Comparison of ENCODE assay signal across 24 cellular contexts in the genomic region with DNA sequence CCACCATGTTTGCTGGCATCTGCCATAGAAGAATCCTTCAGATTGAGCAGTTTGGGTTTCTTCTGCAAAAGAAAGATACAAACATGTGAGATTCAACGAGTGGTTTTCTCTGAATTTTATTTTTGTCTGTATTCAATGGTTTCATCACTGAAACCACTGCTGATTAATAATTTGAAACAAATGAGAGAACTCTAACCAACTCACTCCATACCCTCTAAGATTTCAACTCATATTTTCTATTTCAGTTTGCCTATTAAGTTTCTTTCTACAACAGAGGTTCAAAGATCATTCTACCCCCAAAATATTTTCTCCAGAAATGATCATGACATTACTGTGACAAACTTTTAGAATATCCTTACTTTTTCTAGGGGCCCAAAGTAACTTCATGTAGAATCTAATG. TPM values are rescaled to one million over a fixed set of nuclear protein-coding genes. Genes with fewer than 3 reads are reported as not detected.
DNase-seq lines count a peak whose midpoint lies in the region; ATAC-seq lines count a peak whose summit lies in the region.
"Had no signal": no experiment of that assay in that cellular context is flagged by ENCODE, and none has a peak within 500 bp of the region (broad histone marks: within the 10 kb centered on the region; RNA-seq: fewer than 3 reads in every experiment).

No MANE protein-coding gene starts in this region.

- H3K4me1 Mint-ChIP-seq in activated CD8-positive, alpha-beta memory T cell treated with anti-CD3 and anti-CD28 coated beads, Interleukin-2, amount 10 ng/mL, durations not matched to agents 7 days and 5 days = peaks cover 47% of the 10 kb centered on the region
- H3K4me1 Mint-ChIP-seq in stimulated activated naive CD8-positive, alpha-beta T cell treated with anti-CD3 and anti-CD28 coated beads, Interleukin-15, Interleukin-2, amounts not matched to agents 100 ng/mL and 50 ng/mL, for 24 hours (ENCODE audit: low read depth) = peaks cover 32% of the 10 kb centered on the region
- H3K4me1 Mint-ChIP-seq in activated naive CD8-positive, alpha-beta T cell treated with anti-CD3 and anti-CD28 coated beads for 36 hours = peaks cover 22% of the 10 kb centered on the region

- peaks cover 59% of the 10 kb centered on the region for H3K36me3 Mint-ChIP-seq in activated CD8-positive, alpha-beta memory T cell treated with anti-CD3 and anti-CD28 coated beads, Interleukin-2, amount 10 ng/mL, durations not matched to agents 7 days and 5 days
- H3K36me3 Mint-ChIP-seq in stimulated activated naive CD8-positive, alpha-beta T cell treated with anti-CD3 and anti-CD28 coated beads, Interleukin-15, Interleukin-2, amounts not matched to agents 100 ng/mL and 50 ng/mL, for 24 hours (ENCODE audit: low read depth) = peaks cover 75% of the 10 kb centered on the region
- peaks cover 46% of the 10 kb centered on the region for H3K36me3 Mint-ChIP-seq in activated naive CD8-positive, alpha-beta T cell treated with anti-CD3 and anti-CD28 coated beads for 36 hours

- no peak for DNase-seq in activated CD8-positive, alpha-beta memory T cell treated with anti-CD3 and anti-CD28 coated beads, Interleukin-2, amount 10 ng/mL, durations not matched to agents 7 days and 5 days
- no peak for DNase-seq in activated CD8-positive, alpha-beta memory T cell treated with anti-CD3 and anti-CD28 coated beads for 24 hours
- DNase-seq in stimulated activated naive CD8-positive, alpha-beta T cell treated with anti-CD3 and anti-CD28 coated beads, Interleukin-15, Interleukin-2, amounts not matched to agents 100 U/mL and 50 U/mL, for 24 hours = no peak
- no peak for DNase-seq in activated naive CD8-positive, alpha-beta T cell treated with anti-CD3 and anti-CD28 coated beads for 36 hours
- no peak for DNase-seq in stimulated activated CD4-positive, alpha-beta T cell treated with anti-CD3 and anti-CD28 coated beads, Interleukin-4, amount 100 ng/mL, for 4 hours
- DNase-seq in LoVo (ENCODE audit: low spot score) = no peak
- DNase-seq: Caco-2; CD4-positive, alpha-beta T cell; DMS153; GDM1; GM23248; Kasumi-1; MM.1S; NCI-H1092; NCI-H1436 treated with DMSO at 0.1 percent for 48 hours; NCI-H2029; NCI-H2171; NCI-H446 treated with DMSO at 0.1 percent for 48 hours; NCI-H69; NK-92 treated with Interleukin-12 subunit alpha and Interleukin-12 subunit beta, amount 100 ng/mL, for 24 hours; Peyer's patch had no signal

- H3K4me3 Mint-ChIP-seq in activated CD8-positive, alpha-beta memory T cell treated with anti-CD3 and anti-CD28 coated beads, Interleukin-2, amount 10 ng/mL, durations not matched to agents 7 days and 5 days = no peak overlapping the region
- no peak overlapping the region for H3K4me3 Mint-ChIP-seq in stimulated activated naive CD8-positive, alpha-beta T cell treated with anti-CD3 and anti-CD28 coated beads, Interleukin-15, Interleukin-2, amounts not matched to agents 100 ng/mL and 50 ng/mL, for 24 hours
- H3K4me3 Mint-ChIP-seq in activated naive CD8-positive, alpha-beta T cell treated with anti-CD3 and anti-CD28 coated beads for 36 hours = peak overlapping the region; percentile 22
- H3K4me3 Mint-ChIP-seq: CD4-positive, alpha-beta T cell had no signal

- peak; percentile 51 for ATAC-seq in activated CD8-positive, alpha-beta memory T cell treated with anti-CD3 and anti-CD28 coated beads, Interleukin-2, amount 10 ng/mL, durations not matched to agents 7 days and 5 days
- no peak for ATAC-seq in stimulated activated naive CD8-positive, alpha-beta T cell treated with anti-CD3 and anti-CD28 coated beads, Interleukin-15, Interleukin-2, amounts not matched to agents 100 U/mL and 50 U/mL, for 24 hours
- ATAC-seq in GM19324 (IDR thresholded peaks at IDR 0.05; ENCODE audit: low FRiP score, unreplicated experiment) = no peak
- ATAC-seq: A549 had no signal

- CTCF ChIA-PET in activated CD8-positive, alpha-beta memory T cell treated with anti-CD3 and anti-CD28 coated beads, Interleukin-2, amount 10 ng/mL, durations not matched to agents 7 days and 5 days (lab: Charles Lee) = interaction anchor here (5.6 kb wide), 1 partner anchor 39 kb away, joined by 19 read pairs; a partner anchor contains a TSS

- no peaks in the 10 kb centered on the region for H3K27me3 Mint-ChIP-seq in activated CD8-positive, alpha-beta memory T cell treated with anti-CD3 and anti-CD28 coated beads, Interleukin-2, amount 10 ng/mL, durations not matched to agents 7 days and 5 days
- no peaks in the 10 kb centered on the region for H3K27me3 Mint-ChIP-seq in stimulated activated naive CD8-positive, alpha-beta T cell treated with anti-CD3 and anti-CD28 coated beads, Interleukin-15, Interleukin-2, amounts not matched to agents 100 ng/mL and 50 ng/mL, for 24 hours
- H3K27me3 Mint-ChIP-seq in activated naive CD8-positive, alpha-beta T cell treated with anti-CD3 and anti-CD28 coated beads for 36 hours = no peaks in the 10 kb centered on the region
- H3K27me3 Mint-ChIP-seq: CD4-positive, alpha-beta T cell had no signal

- H3K9me3 Mint-ChIP-seq in activated CD8-positive, alpha-beta memory T cell treated with anti-CD3 and anti-CD28 coated beads, Interleukin-2, amount 10 ng/mL, durations not matched to agents 7 days and 5 days (ENCODE audit: low read depth) = no peaks in the 10 kb centered on the region
- H3K9me3 Mint-ChIP-seq in stimulated activated naive CD8-positive, alpha-beta T cell treated with anti-CD3 and anti-CD28 coated beads, Interleukin-15, Interleukin-2, amounts not matched to agents 100 ng/mL and 50 ng/mL, for 24 hours = no peaks in the 10 kb centered on the region
- no peaks in the 10 kb centered on the region for H3K9me3 Mint-ChIP-seq in activated naive CD8-positive, alpha-beta T cell treated with anti-CD3 and anti-CD28 coated beads for 36 hours
- H3K9me3 Mint-ChIP-seq: CD4-positive, alpha-beta T cell had no signal

- peak overlapping the region; percentile 34 for H3K27ac Mint-ChIP-seq in activated CD8-positive, alpha-beta memory T cell treated with anti-CD3 and anti-CD28 coated beads, Interleukin-2, amount 10 ng/mL, durations not matched to agents 7 days and 5 days
- H3K27ac Mint-ChIP-seq in stimulated activated naive CD8-positive, alpha-beta T cell treated with anti-CD3 and anti-CD28 coated beads, Interleukin-15, Interleukin-2, amounts not matched to agents 100 ng/mL and 50 ng/mL, for 24 hours = peak overlapping the region; percentile 76
- H3K27ac Mint-ChIP-seq in activated naive CD8-positive, alpha-beta T cell treated with anti-CD3 and anti-CD28 coated beads for 36 hours = peak overlapping the region; percentile 87

RNA-seq across cellular contexts. Expression of a gene that starts 38.7 kb away (rescaled TPM):
- total RNA-seq in activated CD8-positive, alpha-beta memory T cell treated with anti-CD3 and anti-CD28 coated beads, Interleukin-2, amount 10 ng/mL, durations not matched to agents 7 days and 5 days = 100 to 1,000 TPM; 143 to 170 TPM
- total RNA-seq in activated naive CD8-positive, alpha-beta T cell treated with anti-CD3 and anti-CD28 coated beads for 36 hours = 100 to 1,000 TPM; 123 to 135 TPM

RNA-seq across cellular contexts. Expression of a gene that starts 44.4 kb away (rescaled TPM):
- 100 to 1,000 TPM; 100 to 111 TPM for total RNA-seq in activated CD8-positive, alpha-beta memory T cell treated with anti-CD3 and anti-CD28 coated beads, Interleukin-2, amount 10 ng/mL, durations not matched to agents 7 days and 5 days
- total RNA-seq in activated naive CD8-positive, alpha-beta T cell treated with anti-CD3 and anti-CD28 coated beads for 36 hours = 10 to 100 TPM; 74.2 to 77.0 TPM

Comparison
In these comparisons a context has a peak if more than half of its experiments do, and no peak if none do; other contexts are left out.
1. H3K27ac Mint-ChIP-seq: peak in every context shown above with its lines; median percentile 87 in activated naive CD8-positive, alpha-beta T cell treated with anti-CD3 and anti-CD28 coated beads for 36 hours; 76 in stimulated activated naive CD8-positive, alpha-beta T cell treated with anti-CD3 and anti-CD28 coated beads, Interleukin-15, Interleukin-2, amounts not matched to agents 100 ng/mL and 50 ng/mL, for 24 hours; 34 in activated CD8-positive, alpha-beta memory T cell treated with anti-CD3 and anti-CD28 coated beads, Interleukin-2, amount 10 ng/mL, durations not matched to agents 7 days and 5 days.